20 cellular contexts compared by ENCODE assay signal in the genomic region with DNA sequence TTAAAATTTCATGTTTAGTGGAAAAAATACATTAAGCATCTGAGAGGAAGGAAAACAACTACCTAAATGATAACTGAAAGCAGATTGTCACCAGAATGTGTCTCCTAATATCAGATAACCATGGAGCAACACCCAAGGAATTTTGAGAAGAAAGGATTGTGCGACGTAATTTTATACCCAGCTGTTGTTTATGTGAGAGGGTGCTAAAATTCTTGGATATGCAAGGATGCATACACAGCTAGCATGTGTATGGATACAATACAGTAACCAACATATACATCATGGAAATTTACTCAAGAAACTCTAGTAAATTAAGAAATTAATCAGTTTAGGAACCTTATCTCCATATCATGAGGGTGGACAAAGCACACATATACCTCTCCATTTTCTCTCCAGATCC.
"Had no signal": no experiment of that assay in that cellular context is flagged by ENCODE, and none has a peak within 500 bp of the region (broad histone marks: within the 10 kb centered on the region; RNA-seq: fewer than 3 reads in every experiment).

No MANE protein-coding gene starts in this region.

- H3K36me3 ChIP-seq: esophagus muscularis mucosa, gastrocnemius medialis, heart right ventricle, left lung, lower lobe of right lung had no signal

- H3K36me3 Mint-ChIP-seq: naive B cell had no signal

- H3K27ac ChIP-seq: coronary artery, dorsolateral prefrontal cortex, esophagus muscularis mucosa, gastrocnemius medialis, heart right ventricle, left lung, lower lobe of right lung had no signal

- H3K27me3 ChIP-seq: esophagus muscularis mucosa, gastrocnemius medialis, left lung had no signal

- H3K27ac Mint-ChIP-seq: mesothelial cell of epicardium, naive B cell had no signal

- H3K4me1 ChIP-seq: esophagus muscularis mucosa, gastrocnemius medialis, heart right ventricle, left lung, lower lobe of right lung had no signal

- H3K4me3 Mint-ChIP-seq: mesothelial cell of epicardium, naive B cell had no signal

- H3K9me3 ChIP-seq: lower lobe of right lung, mucosa of descending colon had no signal

- H3K4me1 Mint-ChIP-seq: naive B cell had no signal

- DNase-seq: dermis blood vessel endothelial cell; dorsolateral prefrontal cortex; effector CD4-positive, alpha-beta T cell; effector memory CD4-positive, alpha-beta T cell; gastrocnemius medialis; glutamatergic neuron; heart right ventricle; left cardiac atrium; left lung; left ventricle myocardium superior; lower lobe of right lung; mucosa of descending colon; naive B cell had no signal

- H3K4me3 ChIP-seq: coronary artery, dorsolateral prefrontal cortex, esophagus muscularis mucosa, gastrocnemius medialis, heart right ventricle, left lung, lower lobe of right lung, mucosa of descending colon had no signal

- ATAC-seq: gastrocnemius medialis, heart right ventricle, left cardiac atrium, left lung, left ventricle myocardium superior, lower lobe of right lung, mucosa of descending colon had no signal

- FAIRE-seq: colon, endothelial cell of umbilical vein, islet of Langerhans, keratinocyte had no signal
